ENCODE assay signal across 8 cellular contexts in the genomic region with DNA sequence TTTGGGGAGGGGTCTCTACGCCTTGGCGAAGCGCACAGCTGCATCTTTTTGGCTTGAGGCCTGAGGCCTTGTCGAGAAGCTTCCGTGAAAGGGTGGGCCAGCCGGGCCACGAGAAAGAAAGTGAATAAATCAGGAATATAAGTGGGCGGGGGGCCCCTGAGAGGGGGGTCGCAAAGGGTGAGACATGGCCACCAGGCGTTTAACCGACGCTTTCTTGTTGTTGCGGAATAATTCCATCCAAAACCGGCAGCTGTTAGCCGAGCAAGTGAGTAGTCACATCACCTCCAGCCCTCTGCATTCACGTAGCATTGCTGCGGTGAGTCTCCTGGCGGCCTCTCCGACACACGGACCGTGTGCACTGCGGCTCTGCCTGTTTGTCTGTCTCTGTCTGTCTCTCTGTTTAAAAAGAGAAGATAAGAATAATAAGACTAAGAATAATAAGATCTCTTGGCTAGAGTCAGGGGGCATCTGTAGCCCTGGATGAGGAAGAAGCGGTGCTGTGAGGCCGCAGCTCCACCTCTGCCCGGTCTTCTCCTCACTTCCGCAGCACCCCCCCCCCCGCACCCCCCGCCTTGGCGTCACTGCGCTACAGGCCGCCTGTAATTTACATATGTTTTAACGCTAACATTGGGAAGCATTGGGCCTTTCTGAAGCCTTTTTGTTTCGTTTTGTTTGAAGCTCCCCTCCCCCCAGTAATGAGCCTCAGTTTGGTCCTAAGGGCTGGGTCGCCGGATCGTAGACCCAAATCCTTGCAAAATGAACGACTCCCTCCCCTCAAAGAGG. TPM values are rescaled to one million over a fixed set of nuclear protein-coding genes. Genes with fewer than 3 reads are reported as not detected.
A peak's percentile ranks its signal among the peaks of the same experiment; 100 is the strongest.
DNase-seq lines count a peak whose midpoint lies in the region; ATAC-seq and TF ChIP-seq lines count a peak whose summit lies in the region.

No MANE protein-coding gene starts in this region.

- DNase-seq in AG10803 (ENCODE audit: low read depth) = peak; percentile 71
- DNase-seq in PC-9 = peak; percentile 40 to 51
- DNase-seq in activated T-helper 2 cell treated with anti-CD3 and anti-CD28 coated beads, Interferon-gamma antibody, Interleukin-2, Interleukin-4, amounts not matched to agents 10 μg/mL and 5 μg/mL and 100 μg/mL, durations not matched to agents 14 hours and 24 hours and 36 hours (ENCODE audit: low spot score) = peak; percentile 65
- DNase-seq in fibroblast of gingiva (ENCODE audit: low read depth) = peak; percentile 73
- peak in 36 of 49 donors; percentile 15 to 77 (median 45) for DNase-seq in substantia nigra (lab: John Stamatoyannopoulos, UW)

- POLR2A ChIA-PET in PC-9 (lab: Charles Lee; ENCODE audit: unreplicated experiment) = interaction anchor here (0.6 to 1.1 kb wide), 3 partner anchors 178 to 310 kb away, joined by 3 to 15 read pairs (median 4); partner anchors contain the start of gene VAPB

- peak overlapping the region; percentile 98 for H3K27ac Mint-ChIP-seq in activated T-helper 2 cell treated with anti-CD3 and anti-CD28 coated beads, Interferon-gamma antibody, Interleukin-2, Interleukin-4, amounts not matched to agents 10 μg/mL and 5 μg/mL and 100 μg/mL, durations not matched to agents 14 hours and 24 hours and 36 hours

- H3K4me3 Mint-ChIP-seq in activated T-helper 2 cell treated with anti-CD3 and anti-CD28 coated beads, Interferon-gamma antibody, Interleukin-2, Interleukin-4, amounts not matched to agents 10 μg/mL and 5 μg/mL and 100 μg/mL, durations not matched to agents 14 hours and 24 hours and 36 hours (ENCODE audit: low read depth) = peak overlapping the region; percentile 98

- peaks cover 39% of the 10 kb centered on the region for H3K36me3 Mint-ChIP-seq in activated T-helper 2 cell treated with anti-CD3 and anti-CD28 coated beads, Interferon-gamma antibody, Interleukin-2, Interleukin-4, amounts not matched to agents 10 μg/mL and 5 μg/mL and 100 μg/mL, durations not matched to agents 14 hours and 24 hours and 36 hours (ENCODE audit: low read depth)

- TSS peak; percentile 83 for BruUV-seq in PC-9 (replicated peaks; lab: Mats Ljungman, UMichigan)

- H3K9me2 ChIP-seq in PC-9 (ENCODE audit: insufficient read depth) = no peaks in the 10 kb centered on the region

- H3F3A ChIP-seq in PC-9 (ENCODE audit: insufficient read depth, low read depth) = peaks cover 12% of the 10 kb centered on the region

- H3K4me3 ChIP-seq in AG10803 (ENCODE audit: low read length) = peak overlapping the region; percentile 99
- H3K4me3 ChIP-seq in PC-9 = peak overlapping the region; percentile 95
- peak overlapping the region; percentile 93 to 95 for H3K4me3 ChIP-seq in muscle layer of duodenum (ENCODE audit: low read depth in 1 of 2, low read length in 2 of 2)

- H3K4me1 ChIP-seq in PC-9 (replicated peaks; ENCODE audit: insufficient read depth) (peaks cover 22% of the 10 kb centered on the region), muscle layer of duodenum (ENCODE audit: control insufficient read depth in 1 of 2, insufficient read depth in 2 of 2, low read length in 2 of 2) (peaks cover 3 to 48% of the 10 kb centered on the region in 2 donors)

- H3K27ac ChIP-seq in PC-9 (peak overlapping the region; percentile 77), muscle layer of duodenum (ENCODE audit: low read length) (peak overlapping the region; percentile 96), substantia nigra (ENCODE audit: low read depth, low read length, poor library complexity, severe bottlenecking) (peak overlapping the region; percentile 93)

- H3K4me1 Mint-ChIP-seq in activated T-helper 2 cell treated with anti-CD3 and anti-CD28 coated beads, Interferon-gamma antibody, Interleukin-2, Interleukin-4, amounts not matched to agents 10 μg/mL and 5 μg/mL and 100 μg/mL, durations not matched to agents 14 hours and 24 hours and 36 hours (ENCODE audit: low read depth) = peaks cover 27% of the 10 kb centered on the region

- intact Hi-C loops in PC-9 (cut with micrococcal nuclease; ENCODE audit: unreplicated experiment) = loop anchor here (1.0 to 10.0 kb wide), 5 partner anchors 137 to 415 kb away; partner anchors contain the start of genes APCDD1L, GNAS and GNAS-AS1
- intact Hi-C loops in activated T-helper 2 cell treated with anti-CD3 and anti-CD28 coated beads, Interferon-gamma antibody, Interleukin-2, Interleukin-4, amounts not matched to agents 10 μg/mL and 5 μg/mL and 100 μg/mL, durations not matched to agents 14 hours and 24 hours and 36 hours (cut with micrococcal nuclease) = loop anchor here (1.0 to 10.0 kb wide), 11 partner anchors 8 to 1257 kb away; partner anchors contain the start of genes GNAS, GNAS-AS1, NELFCD and NPEPL1

- peak overlapping the region; percentile 83 for H3K4me2 ChIP-seq in PC-9

- no peaks in the 10 kb centered on the region for H3K27me3 Mint-ChIP-seq in activated T-helper 2 cell treated with anti-CD3 and anti-CD28 coated beads, Interferon-gamma antibody, Interleukin-2, Interleukin-4, amounts not matched to agents 10 μg/mL and 5 μg/mL and 100 μg/mL, durations not matched to agents 14 hours and 24 hours and 36 hours (ENCODE audit: low read depth)

- no peaks in the 10 kb centered on the region for H3K9me3 ChIP-seq in PC-9 (ENCODE audit: insufficient read depth, low read depth)
- H3K9me3 ChIP-seq in muscle layer of duodenum (ENCODE audit: control insufficient read depth in 1 of 2, low read length in 2 of 2) = no peaks in the 10 kb centered on the region

- CTCF ChIA-PET in PC-9 (lab: Charles Lee) = interaction anchor here (0.6 to 0.9 kb wide), 4 partner anchors 139 to 1329 kb away, joined by 3 to 15 read pairs (median 6); no protein-coding TSS in a partner anchor

- H3K27me3 ChIP-seq in PC-9 (ENCODE audit: insufficient read depth, low read depth) (no peaks in the 10 kb centered on the region), muscle layer of duodenum (ENCODE audit: low read depth, low read length) (no peaks in the 10 kb centered on the region)

- peaks cover 60% of the 10 kb centered on the region for H3K79me2 ChIP-seq in PC-9 (ENCODE audit: low read depth)

- no peaks in the 10 kb centered on the region for H3K9me3 Mint-ChIP-seq in activated T-helper 2 cell treated with anti-CD3 and anti-CD28 coated beads, Interferon-gamma antibody, Interleukin-2, Interleukin-4, amounts not matched to agents 10 μg/mL and 5 μg/mL and 100 μg/mL, durations not matched to agents 14 hours and 24 hours and 36 hours

- ATAC-seq in GM18868 (IDR thresholded peaks at IDR 0.05; ENCODE audit: unreplicated experiment) (peak; percentile 45), HG03378 (IDR thresholded peaks at IDR 0.05; ENCODE audit: unreplicated experiment) (peak; percentile 42)

- TF ChIP-seq CTCF in AG10803 (conservative IDR thresholded peaks at IDR 0.05; ENCODE audit: low read length) (peak; percentile 22), PC-9 (conservative IDR thresholded peaks at IDR 0.05) (no peak; the same call in 1 of the 2 replicates)

- H3K36me3 ChIP-seq in PC-9 (ENCODE audit: low read depth) (peaks cover 18% of the 10 kb centered on the region), muscle layer of duodenum (ENCODE audit: control insufficient read depth in 1 of 2, insufficient read depth in 2 of 2, low read length in 2 of 2) (no peaks in the 10 kb centered on the region)

- peak overlapping the region; percentile 89 for H2AFZ ChIP-seq in PC-9

- peaks cover 34% of the 10 kb centered on the region for H4K20me1 ChIP-seq in PC-9 (ENCODE audit: insufficient read depth)

RNA-seq across cellular contexts. Expression of gene STX16, which starts 0.9 kb away (rescaled TPM):
- 76.3 and 85.5 TPM in 2 replicates for total RNA-seq in PC-9 (2021)
- total RNA-seq in activated T-helper 2 cell treated with anti-CD3 and anti-CD28 coated beads, Interferon-gamma antibody, Interleukin-2, Interleukin-4, amounts not matched to agents 10 μg/mL and 5 μg/mL and 100 μg/mL, durations not matched to agents 14 hours and 24 hours and 36 hours = 101 and 103 TPM in 2 replicates

RNA-seq across cellular contexts. Expression of gene NPEPL1, which starts 40.6 kb away (rescaled TPM):
- 24.0 and 36.9 TPM in 2 replicates for total RNA-seq in PC-9 (2021)
- 27.5 and 29.4 TPM in 2 replicates for total RNA-seq in activated T-helper 2 cell treated with anti-CD3 and anti-CD28 coated beads, Interferon-gamma antibody, Interleukin-2, Interleukin-4, amounts not matched to agents 10 μg/mL and 5 μg/mL and 100 μg/mL, durations not matched to agents 14 hours and 24 hours and 36 hours

Comparison
In these comparisons a context has a peak if more than half of its experiments do, and no peak if none do; other contexts are left out.
1. Peak in every context shown above with its lines: DNase-seq, ATAC-seq, H3K4me3 ChIP-seq and H3K27ac ChIP-seq.